8 cellular contexts compared by ENCODE assay signal in the genomic region with DNA sequence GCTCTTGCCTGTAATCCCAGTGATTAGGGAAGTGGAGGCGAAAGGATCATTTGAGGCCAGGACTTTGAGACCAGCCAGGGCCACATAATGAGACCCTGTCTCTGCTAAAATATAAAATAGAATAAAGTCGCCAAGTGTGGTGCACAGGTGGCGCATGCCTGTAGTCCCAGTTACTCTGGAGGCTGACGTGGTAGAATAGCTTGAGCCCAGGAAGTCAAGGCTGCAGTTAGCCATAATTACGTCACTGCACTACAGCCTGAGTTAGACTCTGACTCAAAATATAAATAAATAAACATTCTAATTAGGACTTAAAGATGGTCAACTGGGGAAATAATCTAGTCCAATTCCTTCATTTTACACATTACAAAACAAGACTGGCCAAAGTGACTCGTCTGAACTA.
DNase-seq lines count a peak whose midpoint lies in the region; ATAC-seq lines count a peak whose summit lies in the region.

No MANE protein-coding gene starts in this region.

- H3K4me1 ChIP-seq in muscle layer of duodenum (ENCODE audit: control insufficient read depth in 1 of 2, insufficient read depth in 2 of 2, low read length in 2 of 2): peaks cover 0 to 23% of the 10 kb centered on the region in 2 donors

- no peaks in the 10 kb centered on the region for H3K9me3 ChIP-seq in muscle layer of duodenum (ENCODE audit: control insufficient read depth in 1 of 2, low read length in 2 of 2)

- no peaks in the 10 kb centered on the region for H3K27me3 ChIP-seq in muscle layer of duodenum (ENCODE audit: low read depth, low read length)

- peak; percentile 22 for ATAC-seq in HG03469 (IDR thresholded peaks at IDR 0.05; ENCODE audit: unreplicated experiment)
- ATAC-seq in HG03439 (IDR thresholded peaks at IDR 0.05; ENCODE audit: unreplicated experiment): no peak
- ATAC-seq in HG03097 (IDR thresholded peaks at IDR 0.05; ENCODE audit: low FRiP score, unreplicated experiment): no peak
- no peak for ATAC-seq in GM19397 (IDR thresholded peaks at IDR 0.05; ENCODE audit: unreplicated experiment)

- H3K36me3 ChIP-seq in muscle layer of duodenum (ENCODE audit: control insufficient read depth in 1 of 2, insufficient read depth in 2 of 2, low read length in 2 of 2): peaks cover 25 to 41% of the 10 kb centered on the region in 2 donors

- H3K27ac ChIP-seq in muscle layer of duodenum (ENCODE audit: low read length): peak overlapping the region; percentile 99

- H3K4me3 ChIP-seq in muscle layer of duodenum (ENCODE audit: low read depth in 1 of 2, low read length in 2 of 2): peak overlapping the region; percentile 84 to 99

- DNase-seq in GM04504 (ENCODE audit: low read depth): peak; percentile 48
- DNase-seq in SW480 (ENCODE audit: low spot score): peak; percentile 71
- peak; percentile 7 for DNase-seq in effector CD4-positive, alpha-beta T cell

Comparison
In these comparisons a context has a peak if more than half of its experiments do, and no peak if none do; other contexts are left out.
1. DNase-seq: peak in every context shown above with its lines; median percentile 71 in SW480; 48 in GM04504; 7 in effector CD4-positive, alpha-beta T cell.